Comparison of ENCODE assay signal across 28 cellular contexts in the genomic region with DNA sequence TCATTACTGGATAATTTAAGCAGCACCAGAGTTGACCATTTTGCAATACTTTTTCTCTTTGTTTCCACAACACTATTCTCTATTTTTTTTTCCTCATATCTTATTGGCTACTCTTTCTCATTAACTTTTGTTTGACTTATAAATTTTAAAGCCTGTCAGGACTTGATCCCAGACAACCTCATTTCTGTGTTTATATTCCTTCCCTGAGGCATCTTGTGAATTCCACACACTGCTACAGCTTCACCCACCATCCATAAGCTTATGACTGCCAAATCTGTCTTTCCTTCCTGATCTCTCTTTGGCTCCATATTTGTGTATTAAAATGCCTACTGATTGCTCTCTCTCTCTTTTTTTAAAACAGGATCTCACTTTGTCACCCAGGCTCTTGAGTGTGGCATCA.
"Had no signal": no experiment of that assay in that cellular context is flagged by ENCODE, and none has a peak within 500 bp of the region (broad histone marks: within the 10 kb centered on the region; RNA-seq: fewer than 3 reads in every experiment).

No MANE protein-coding gene starts in this region.

- H3K9me3 ChIP-seq: ascending aorta, MG63, SJCRH30 had no signal

- H2AFZ ChIP-seq: PC-9 had no signal

- H3K27ac ChIP-seq: ascending aorta, PC-9, SJCRH30, SK-N-MC had no signal

- FAIRE-seq: RCC 7860 had no signal

- H3K4me1 ChIP-seq: ascending aorta, SJCRH30 had no signal

- H3K4me3 ChIP-seq: ascending aorta, MG63, PC-9, SJCRH30, SK-N-MC had no signal

- H3K36me3 ChIP-seq: ascending aorta, MG63, SJCRH30 had no signal

- H3K4me2 ChIP-seq: PC-9 had no signal

- ATAC-seq: activated CD8-positive, alpha-beta T cell treated with anti-CD3 and anti-CD28 coated beads, Interleukin-2, amount 10 ng/mL, durations not matched to agents 7 days and 5 days had no signal

- DNase-seq: activated CD4-positive, alpha-beta T cell treated with anti-CD3 and anti-CD28 coated beads, Interleukin-2, amount 10 ng/mL, durations not matched to agents 24 days and 14 days; activated CD4-positive, alpha-beta T cell treated with anti-CD3 and anti-CD28 coated beads, Interleukin-2, amount 50 U/mL, for 4 hours; activated CD8-positive, alpha-beta T cell treated with anti-CD3 and anti-CD28 coated beads, Interleukin-2, amount 10 ng/mL, durations not matched to agents 7 days and 5 days; activated gamma-delta T cell; activated naive CD4-positive, alpha-beta T cell treated with Interleukin-2 at 50 U/mL for 16 hours; activated naive CD8-positive, alpha-beta T cell treated with anti-CD3 and anti-CD28 coated beads, Interleukin-2, amount 10 ng/mL, durations not matched to agents 7 days and 5 days; activated T-cell treated with anti-CD3 and anti-CD28 coated beads, Interleukin-2, amount 50 U/mL, for 24 hours; amygdala; caudate nucleus; Karpas-422; KBM-7; MG63; NCI-H1048; NCI-H1105 treated with DMSO at 0.1 percent for 48 hours; NCI-H1436; NCI-H1694; NCI-H1930; NCI-H2081 treated with DMSO at 0.1 percent for 48 hours; NCI-H226; NCI-H524 treated with DMSO at 0.1 percent for 48 hours; NK-92 treated with Interleukin-12 subunit alpha and Interleukin-12 subunit beta, amount 100 ng/mL, for 24 hours; PC-9; SHP77; SJCRH30; T1000 had no signal

- H3K27me3 ChIP-seq: ascending aorta, MG63, SJCRH30 had no signal
